Comparison of ENCODE assay signal across 27 cellular contexts in the genomic region with DNA sequence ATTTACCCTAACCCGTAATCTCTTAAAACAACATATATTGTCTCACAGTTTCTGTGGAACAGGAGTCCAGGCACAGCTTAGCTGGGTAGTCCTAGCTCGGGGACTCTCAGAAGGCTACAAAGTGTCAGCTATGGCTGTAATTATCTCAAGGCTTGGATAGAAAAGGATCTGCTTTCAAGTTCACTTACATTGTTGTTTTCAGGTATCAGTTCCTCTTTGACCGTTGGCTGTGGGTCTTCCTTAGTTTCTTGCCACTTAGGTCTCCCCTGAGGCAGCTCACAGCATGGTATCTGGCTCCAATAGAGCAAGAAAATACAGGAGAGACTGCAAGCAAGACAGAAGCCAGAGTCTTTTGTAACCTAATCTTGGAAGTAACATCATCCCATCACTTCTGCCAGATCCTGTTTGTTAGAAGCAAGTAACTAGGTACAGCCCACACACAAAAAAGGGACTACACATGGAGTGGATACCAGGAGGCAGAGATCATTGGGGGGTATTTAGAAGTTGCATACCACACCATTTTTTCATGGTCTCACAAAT.
DNase-seq lines count a peak whose midpoint lies in the region; ATAC-seq, FAIRE-seq and TF ChIP-seq lines count a peak whose summit lies in the region.
"Had no signal": no experiment of that assay in that cellular context is flagged by ENCODE, and none has a peak within 500 bp of the region (broad histone marks: within the 10 kb centered on the region; RNA-seq: fewer than 3 reads in every experiment).

No MANE protein-coding gene starts in this region.

- no peaks in the 10 kb centered on the region for H3K36me3 ChIP-seq in MM.1S (replicated peaks; ENCODE audit: insufficient read depth, low read length)
- H3K36me3 ChIP-seq in OCI-LY7 (ENCODE audit: insufficient read depth, low read length): no peaks in the 10 kb centered on the region
- H3K36me3 ChIP-seq in esophagus muscularis mucosa: no peaks in the 10 kb centered on the region
- no peaks in the 10 kb centered on the region for H3K36me3 ChIP-seq in kidney (ENCODE audit: control insufficient read depth in 1 of 2, insufficient read depth in 2 of 2, low read length in 2 of 2)
- H3K36me3 ChIP-seq: BE2C, SJCRH30 had no signal

- intact Hi-C loops in OCI-LY7 (cut with micrococcal nuclease; ENCODE audit: unreplicated experiment): no loop called here
- intact Hi-C loops in esophagus muscularis mucosa (cut with DNase I): no loop called here
- intact Hi-C loops in kidney (cut with DNase I): no loop called here

- CTCF ChIA-PET in OCI-LY7 (lab: Charles Lee; ENCODE audit: unreplicated experiment): no interaction called here

- no peak for ATAC-seq in stimulated activated naive B cell treated with anti-CD40 and anti-IgM and Interleukin-4, amounts not matched to agents 10 μg/mL and 1 μg/mL and 100 μg/mL, for 72 hours (replicated peaks)
- ATAC-seq: HCT116, HepG2, PC-3, Right ventricle myocardium inferior had no signal

- no peak for TF ChIP-seq EP300 in esophagus muscularis mucosa (IDR thresholded peaks at IDR 0.05)

- no peak overlapping the region for H3K4me3 ChIP-seq in MM.1S (ENCODE audit: low read length)
- no peak overlapping the region for H3K4me3 ChIP-seq in OCI-LY7 (ENCODE audit: low read depth, low read length, poor library complexity, severe bottlenecking)
- no peak overlapping the region for H3K4me3 ChIP-seq in choroid plexus epithelial cell (ENCODE audit: low read depth, low read length)
- no peak overlapping the region for H3K4me3 ChIP-seq in esophagus muscularis mucosa
- no peak overlapping the region for H3K4me3 ChIP-seq in kidney (ENCODE audit: low read length in 2 of 2)
- H3K4me3 ChIP-seq: SJCRH30 had no signal

- H3K9ac ChIP-seq in MM.1S (ENCODE audit: low read length) (no peak overlapping the region), kidney (ENCODE audit: low read length in 2 of 2) (no peak overlapping the region)

- H3K4me1 ChIP-seq in MM.1S (ENCODE audit: low read length): no peaks in the 10 kb centered on the region
- no peaks in the 10 kb centered on the region for H3K4me1 ChIP-seq in OCI-LY7 (ENCODE audit: insufficient read depth, low read length, poor library complexity, severe bottlenecking)
- H3K4me1 ChIP-seq in esophagus muscularis mucosa: no peaks in the 10 kb centered on the region
- H3K4me1 ChIP-seq in kidney (ENCODE audit: control insufficient read depth in 1 of 2, insufficient read depth in 1 of 2, low read depth in 1 of 2, low read length in 2 of 2): no peaks in the 10 kb centered on the region
- H3K4me1 ChIP-seq: BE2C, SJCRH30 had no signal

- H4K20me1 ChIP-seq in MM.1S (ENCODE audit: insufficient read depth, low read length) (no peaks in the 10 kb centered on the region), OCI-LY7 (ENCODE audit: insufficient read depth, low read length) (no peaks in the 10 kb centered on the region)

- H3K79me2 ChIP-seq in MM.1S (ENCODE audit: low read length) (no peaks in the 10 kb centered on the region), OCI-LY7 (ENCODE audit: insufficient read depth, low read depth, low read length) (no peaks in the 10 kb centered on the region)

- DNase-seq in ELF-1 (ENCODE audit: low read depth, low spot score): peak; percentile 49
- DNase-seq in MM.1S: peak; percentile 7
- DNase-seq in OCI-LY7 (ENCODE audit: low spot score): peak; percentile 34
- DNase-seq in choroid plexus epithelial cell (ENCODE audit: low read depth): peak; percentile 0
- no peak for DNase-seq in stimulated activated naive B cell treated with anti-CD40 and anti-IgM and Interleukin-4, amounts not matched to agents 10 μg/mL and 1 μg/mL and 100 μg/mL, for 72 hours
- no peak for DNase-seq in esophagus muscularis mucosa (ENCODE audit: extremely low spot score)
- DNase-seq in HT-29 (ENCODE audit: low spot score): no peak
- no peak for DNase-seq in kidney
- DNase-seq: 8988T; ACHN; BE2C; Calu3; CD8-positive, alpha-beta memory T cell; DMS79 treated with DMSO at 0.1 percent for 48 hours; Karpas-422; NCI-H1105 treated with DMSO at 0.1 percent for 48 hours; NCI-H146; NCI-H1930; NCI-H2107; NCI-H446 treated with DMSO at 0.1 percent for 48 hours; NCI-H526; PC-3; SJCRH30 had no signal

- WGBS in esophagus muscularis mucosa: 72% methylated on average over 3 of the region's 3 CpGs

- H3K36me3 Mint-ChIP-seq in stimulated activated naive B cell treated with anti-CD40 and anti-IgM and Interleukin-4, amounts not matched to agents 10 μg/mL and 1 μg/mL and 100 μg/mL, for 72 hours: no peaks in the 10 kb centered on the region
- H3K36me3 Mint-ChIP-seq: CD14-positive monocyte; CD8-positive, alpha-beta memory T cell had no signal

- H3K9me3 Mint-ChIP-seq in stimulated activated naive B cell treated with anti-CD40 and anti-IgM and Interleukin-4, amounts not matched to agents 10 μg/mL and 1 μg/mL and 100 μg/mL, for 72 hours: peaks cover 2 to 6% of the 10 kb centered on the region in 2 donors

- H3K4me3 Mint-ChIP-seq in stimulated activated naive B cell treated with anti-CD40 and anti-IgM and Interleukin-4, amounts not matched to agents 10 μg/mL and 1 μg/mL and 100 μg/mL, for 72 hours: no peak overlapping the region
- H3K4me3 Mint-ChIP-seq: CD14-positive monocyte; CD8-positive, alpha-beta memory T cell had no signal

- no peak for TF ChIP-seq POLR2A in esophagus muscularis mucosa (IDR thresholded peaks at IDR 0.05; ENCODE audit: low read depth)

- no TSS peak for BruUV-seq in OCI-LY7 (replicated peaks; lab: Mats Ljungman, UMichigan)

- no peak overlapping the region for H2AFZ ChIP-seq in MM.1S (ENCODE audit: low read length)
- H2AFZ ChIP-seq in OCI-LY7 (ENCODE audit: low read length): no peak overlapping the region

- POLR2A ChIA-PET in OCI-LY7 (lab: Charles Lee): no interaction called here

- H3K27ac ChIP-seq in MM.1S (ENCODE audit: low read length): no peak overlapping the region
- no peak overlapping the region for H3K27ac ChIP-seq in OCI-LY7 (ENCODE audit: low read depth, low read length, poor library complexity, severe bottlenecking)
- H3K27ac ChIP-seq in esophagus muscularis mucosa (replicated peaks in 1 of 4): no peak overlapping the region
- H3K27ac ChIP-seq in kidney (ENCODE audit: low read depth in 2 of 2, low read length in 2 of 2): no peak overlapping the region
- H3K27ac ChIP-seq: SJCRH30 had no signal

- no peak overlapping the region for H3K27ac Mint-ChIP-seq in stimulated activated naive B cell treated with anti-CD40 and anti-IgM and Interleukin-4, amounts not matched to agents 10 μg/mL and 1 μg/mL and 100 μg/mL, for 72 hours
- H3K27ac Mint-ChIP-seq: CD14-positive monocyte; CD8-positive, alpha-beta memory T cell had no signal

- no peaks in the 10 kb centered on the region for H3K27me3 Mint-ChIP-seq in stimulated activated naive B cell treated with anti-CD40 and anti-IgM and Interleukin-4, amounts not matched to agents 10 μg/mL and 1 μg/mL and 100 μg/mL, for 72 hours

- H3K4me1 Mint-ChIP-seq in stimulated activated naive B cell treated with anti-CD40 and anti-IgM and Interleukin-4, amounts not matched to agents 10 μg/mL and 1 μg/mL and 100 μg/mL, for 72 hours: no peaks in the 10 kb centered on the region
- H3K4me1 Mint-ChIP-seq: CD14-positive monocyte; CD8-positive, alpha-beta memory T cell had no signal

- TF ChIP-seq CTCF in MM.1S (IDR thresholded peaks at IDR 0.05; ENCODE audit: low read length): no peak
- TF ChIP-seq CTCF in OCI-LY7 (conservative IDR thresholded peaks at IDR 0.05; ENCODE audit: low read length): no peak
- no peak for TF ChIP-seq CTCF in choroid plexus epithelial cell (conservative IDR thresholded peaks at IDR 0.05; ENCODE audit: low read depth, low read length)
- no peak for TF ChIP-seq CTCF in esophagus muscularis mucosa (IDR thresholded peaks at IDR 0.05)
- no peak for TF ChIP-seq CTCF in kidney (IDR thresholded peaks at IDR 0.05; ENCODE audit: borderline replicate concordance, extremely low read depth, insufficient read depth)

- H3F3A ChIP-seq in MM.1S (ENCODE audit: insufficient read depth, low read length): no peaks in the 10 kb centered on the region

- H3K4me2 ChIP-seq in MM.1S (ENCODE audit: low read depth, low read length): no peak overlapping the region
- H3K4me2 ChIP-seq in OCI-LY7 (ENCODE audit: low read length): peak overlapping the region; percentile 23; the same call in 1 of the 2 replicates

- H3K9me2 ChIP-seq in MM.1S (replicated peaks; ENCODE audit: insufficient read depth, low read length) (no peaks in the 10 kb centered on the region), OCI-LY7 (ENCODE audit: insufficient read depth, low read length) (no peaks in the 10 kb centered on the region)

- no peaks in the 10 kb centered on the region for H3K9me3 ChIP-seq in MM.1S (replicated peaks; ENCODE audit: insufficient read depth, low read length)
- no peaks in the 10 kb centered on the region for H3K9me3 ChIP-seq in OCI-LY7 (ENCODE audit: low read length)
- no peaks in the 10 kb centered on the region for H3K9me3 ChIP-seq in esophagus muscularis mucosa
- H3K9me3 ChIP-seq in kidney (ENCODE audit: control insufficient read depth in 1 of 2, low read length in 2 of 2): no peaks in the 10 kb centered on the region
- H3K9me3 ChIP-seq: BE2C, SJCRH30 had no signal

- H3K27me3 ChIP-seq in MM.1S (replicated peaks; ENCODE audit: insufficient read depth, low read length) (no peaks in the 10 kb centered on the region), esophagus muscularis mucosa (no peaks in the 10 kb centered on the region)
- H3K27me3 ChIP-seq: BE2C, SJCRH30 had no signal

- no peak for FAIRE-seq in kidney (lab: Jason Lieb, UNC)
- FAIRE-seq: HepG2 had no signal

Comparison
In these comparisons a context has a peak if more than half of its experiments do, and no peak if none do; other contexts are left out.
1. DNase-seq: peak in ELF-1 (single experiment), MM.1S (single experiment), OCI-LY7 (single experiment) and choroid plexus epithelial cell (single experiment); none in stimulated activated naive B cell treated with anti-CD40 and anti-IgM and Interleukin-4, amounts not matched to agents 10 μg/mL and 1 μg/mL and 100 μg/mL, for 72 hours (single experiment), esophagus muscularis mucosa (single experiment), HT-29 (single experiment) and kidney (single experiment).